In the genomic region with DNA sequence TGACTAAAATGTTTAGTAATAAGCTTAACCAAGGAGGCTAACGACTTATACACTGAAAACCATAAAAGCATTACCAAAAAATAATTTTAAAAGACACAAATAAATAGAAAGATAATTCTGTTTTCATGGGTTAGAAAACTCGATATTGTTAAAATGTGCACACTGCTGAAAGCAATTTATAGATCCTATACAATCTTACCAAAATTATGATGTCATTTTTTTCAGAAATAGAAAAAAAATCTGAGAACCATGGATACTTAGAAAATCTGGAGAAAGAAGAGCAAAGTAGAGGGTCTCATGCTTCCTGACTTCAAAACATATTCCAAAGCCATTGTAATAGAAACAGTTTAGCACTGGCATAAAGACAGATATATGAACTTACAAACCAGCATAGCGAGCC, we compare ENCODE assay signal across 7 cellular contexts. TPM values are rescaled to one million over a fixed set of nuclear protein-coding genes. Genes with fewer than 3 reads are reported as not detected.
"Had no signal": no experiment of that assay in that cellular context is flagged by ENCODE, and none has a peak within 500 bp of the region (broad histone marks: within the 10 kb centered on the region; RNA-seq: fewer than 3 reads in every experiment).

No MANE protein-coding gene starts in this region.

- H3K4me3 ChIP-seq: GM12878 had no signal

- ATAC-seq: GM12878 had no signal

- FAIRE-seq: G401.6, GM12878, GM12891, GM18507, GM19239 had no signal

- DNase-seq: GDM1 had no signal

RNA-seq across cellular contexts. Expression of gene HCRTR2, which starts 46.6 kb away (rescaled TPM):
- total RNA-seq: G401, GM12878 had no signal
- polyA plus RNA-seq: GM12878 had no signal
